ENCODE assay signal across 27 cellular contexts in genomic region chr2:133526468-133526769, GRCh38. TPM values are rescaled to one million over a fixed set of nuclear protein-coding genes. Genes with fewer than 3 reads are reported as not detected.
A peak's percentile ranks its signal among the peaks of the same experiment; 100 is the strongest.
DNase-seq lines count a peak whose midpoint lies in the region; ATAC-seq, FAIRE-seq and TF ChIP-seq lines count a peak whose summit lies in the region.
"Had no signal": no experiment of that assay in that cellular context is flagged by ENCODE, and none has a peak within 500 bp of the region (broad histone marks: within the 10 kb centered on the region; RNA-seq: fewer than 3 reads in every experiment).

No MANE protein-coding gene starts in this region.

- no peak for TF ChIP-seq CTCF in D721Med (IDR thresholded peaks at IDR 0.05; ENCODE audit: insufficient read depth, missing control alignments)
- no peak for TF ChIP-seq CTCF in choroid plexus epithelial cell (conservative IDR thresholded peaks at IDR 0.05; ENCODE audit: low read depth, low read length)
- no peak for TF ChIP-seq CTCF in left lung (IDR thresholded peaks at IDR 0.05)

- no peak overlapping the region for H3K27ac ChIP-seq in left lung
- H3K27ac ChIP-seq in GM23248, result no peak overlapping the region
- H3K27ac ChIP-seq: BLaER1 treated with 17β-estradiol and CSF1 and Interleukin-3, amounts not matched to agents 10 nM and 100 nM; PC-9; SJSA1 had no signal

- in situ Hi-C loops in GM23248 (cut with MboI), result no loop called here

- H3K9me3 ChIP-seq in left lung, result no peaks in the 10 kb centered on the region
- no peaks in the 10 kb centered on the region for H3K9me3 ChIP-seq in GM23248 (ENCODE audit: low read depth)
- H3K9me3 ChIP-seq: BLaER1 treated with 17β-estradiol and CSF1 and Interleukin-3, amounts not matched to agents 10 nM and 100 nM; SJSA1 had no signal

- FAIRE-seq in D721Med (lab: Jason Lieb, UNC), result peak; percentile 93
- FAIRE-seq: G401.6, GM12878, HTR-8/SVneo had no signal

- H3K4me3 ChIP-seq in choroid plexus epithelial cell (ENCODE audit: low read depth, low read length), result no peak overlapping the region
- no peak overlapping the region for H3K4me3 ChIP-seq in left lung
- H3K4me3 ChIP-seq in GM23248, result no peak overlapping the region
- H3K4me3 ChIP-seq: BLaER1 treated with 17β-estradiol and CSF1 and Interleukin-3, amounts not matched to agents 10 nM and 100 nM; GM12878; GM23338; PC-9; SJSA1 had no signal

- no peaks in the 10 kb centered on the region for H3K79me2 ChIP-seq in GM23248 (ENCODE audit: insufficient read depth)

- no peak overlapping the region for H2AFZ ChIP-seq in GM23248
- H2AFZ ChIP-seq: GM23338, PC-9 had no signal

- no peaks in the 10 kb centered on the region for H4K20me1 ChIP-seq in GM23248 (ENCODE audit: insufficient read depth)
- H4K20me1 ChIP-seq: BLaER1 treated with 17β-estradiol and CSF1 and Interleukin-3, amounts not matched to agents 10 nM and 100 nM had no signal

- H3K36me3 ChIP-seq in left lung (no peaks in the 10 kb centered on the region), GM23248 (ENCODE audit: low read depth) (no peaks in the 10 kb centered on the region)
- H3K36me3 ChIP-seq: BLaER1 treated with 17β-estradiol and CSF1 and Interleukin-3, amounts not matched to agents 10 nM and 100 nM; SJSA1 had no signal

- H3K4me1 ChIP-seq in left lung, result no peaks in the 10 kb centered on the region
- H3K4me1 ChIP-seq in GM23248 (ENCODE audit: insufficient read depth), result no peaks in the 10 kb centered on the region
- H3K4me1 ChIP-seq: BLaER1 treated with 17β-estradiol and CSF1 and Interleukin-3, amounts not matched to agents 10 nM and 100 nM had no signal

- intact Hi-C loops in left lung (cut with DNase I), result no loop called here

- no peak overlapping the region for H3K4me2 ChIP-seq in GM23248 (ENCODE audit: unreplicated experiment)
- H3K4me2 ChIP-seq: BLaER1 treated with 17β-estradiol and CSF1 and Interleukin-3, amounts not matched to agents 10 nM and 100 nM; GM23338; PC-9 had no signal

- peak; percentile 33 for ATAC-seq in left lung
- ATAC-seq: GM12878, GM23338, Right ventricle myocardium inferior had no signal

- no peaks in the 10 kb centered on the region for H3F3A ChIP-seq in GM23248 (ENCODE audit: insufficient read depth)

- H3K27me3 ChIP-seq in left lung, result no peaks in the 10 kb centered on the region
- no peaks in the 10 kb centered on the region for H3K27me3 ChIP-seq in GM23248 (replicated peaks; ENCODE audit: insufficient read depth)
- H3K27me3 ChIP-seq: BLaER1 treated with 17β-estradiol and CSF1 and Interleukin-3, amounts not matched to agents 10 nM and 100 nM; SJSA1 had no signal

- H3K9me2 ChIP-seq in GM23248 (ENCODE audit: insufficient read depth), result no peaks in the 10 kb centered on the region

- no peak for DNase-seq in D721Med (ENCODE audit: insufficient read length, low spot score)
- peak; percentile 95 for DNase-seq in NCI-H82 treated with DMSO at 0.1 percent for 48 hours (lab: John Stamatoyannopoulos, UW; ENCODE audit: unreplicated experiment)
- DNase-seq in choroid plexus epithelial cell (ENCODE audit: low read depth), result peak; percentile 9
- no peak for DNase-seq in left lung
- DNase-seq in GM23248, result no peak
- no peak for DNase-seq in ureter (ENCODE audit: low spot score)
- DNase-seq in NCI-H774 (lab: John Stamatoyannopoulos, UW), result no peak
- DNase-seq in foreskin melanocyte, result no peak
- DNase-seq: AML-193; CD4-positive, alpha-beta memory T cell; COR-L47; H9; KG1; MM.1S; NCI-H1417; NCI-H1694; NCI-H2029 treated with DMSO at 0.1 percent for 48 hours; NCI-H446 treated with DMSO at 0.1 percent for 48 hours; NCI-H69; PC-9 had no signal

- H3K9ac ChIP-seq in GM23248, result no peak overlapping the region
- H3K9ac ChIP-seq: BLaER1 treated with 17β-estradiol and CSF1 and Interleukin-3, amounts not matched to agents 10 nM and 100 nM had no signal

- 53 to 58% methylated on average over 1 of the region's 1 CpG for WGBS in GM23248 (ENCODE audit: low coverage in 1 of 2, low lambda C conversion rate in 2 of 2, missing lambda C conversion rate in 2 of 2), 2 experiments

RNA-seq across cellular contexts. Expression of gene NCKAP5, which starts 41.8 kb away (rescaled TPM):
- 1 to 10 TPM; 4.0 to 9.3 TPM for total RNA-seq in left lung
- 0.65 and 1.5 TPM in 2 replicates for total RNA-seq in GM23248 (2014; rRNA removed; shearing (Covaris generic))
- 0.38 and 0.86 TPM in 2 replicates for polyA plus RNA-seq in GM23248 (2016; fragmentation: Nextera tagmentation; extraction: Ambion mirVana)
- 7.3 TPM for total RNA-seq in ureter
- total RNA-seq: CD4-positive, alpha-beta memory T cell; PC-9 had no signal
- polyA plus RNA-seq: CD4-positive, alpha-beta memory T cell had no signal

Comparison
In these comparisons a context has a peak if more than half of its experiments do, and no peak if none do; other contexts are left out.
1. DNase-seq: peak in NCI-H82 treated with DMSO at 0.1 percent for 48 hours (single experiment) and choroid plexus epithelial cell (single experiment); none in D721Med (single experiment), left lung (0 of 2), GM23248 (single experiment), ureter (single experiment), NCI-H774 (single experiment) and foreskin melanocyte (single experiment).